In the genomic region with DNA sequence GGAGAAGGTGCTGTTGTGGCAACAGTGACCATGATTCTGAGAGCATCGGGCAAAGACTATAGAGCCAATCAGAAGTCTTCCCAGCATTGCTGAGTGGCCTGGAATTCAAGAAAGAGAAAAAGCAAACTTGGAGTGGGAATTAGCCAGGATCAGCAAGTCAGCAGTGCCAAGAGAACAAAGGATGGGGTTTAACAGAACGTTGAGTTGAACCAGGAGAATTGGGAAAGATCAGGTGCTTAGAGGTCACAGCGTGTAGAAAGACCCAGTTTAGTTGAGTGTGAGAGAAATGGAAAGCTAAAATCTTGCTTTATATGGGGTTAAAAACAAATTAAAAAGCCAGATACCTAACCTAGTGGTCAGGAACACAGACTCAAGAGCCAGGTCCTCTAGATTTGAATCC, we compare ENCODE assay signal across 22 cellular contexts.
DNase-seq lines count a peak whose midpoint lies in the region; ATAC-seq and TF ChIP-seq lines count a peak whose summit lies in the region.
"Had no signal": no experiment of that assay in that cellular context is flagged by ENCODE, and none has a peak within 500 bp of the region (broad histone marks: within the 10 kb centered on the region; RNA-seq: fewer than 3 reads in every experiment).

No MANE protein-coding gene starts in this region.

- H3K4me3 ChIP-seq in IMR-90 (ENCODE audit: insufficient read depth, low read depth, low read length) = no peak overlapping the region
- H3K4me3 ChIP-seq in endodermal cell (ENCODE audit: low read length) = no peak overlapping the region
- no peak overlapping the region for H3K4me3 ChIP-seq in thymus (ENCODE audit: low read length)
- H3K4me3 ChIP-seq: breast epithelium, colonic mucosa, GM12878 had no signal

- DNase-seq in activated naive CD4-positive, alpha-beta T cell treated with anti-CD3 and anti-CD28 coated beads for 36 hours = no peak
- no peak for DNase-seq in activated naive CD4-positive, alpha-beta T cell (lab: John Stamatoyannopoulos, UW)
- DNase-seq in IMR-90 = no peak
- no peak for DNase-seq in endodermal cell
- DNase-seq in HuH-7 (ENCODE audit: low spot score) = no peak
- no peak for DNase-seq in NCI-H1092 treated with DMSO at 0.1 percent for 48 hours (lab: John Stamatoyannopoulos, UW)
- DNase-seq in OCI-M1 (lab: John Stamatoyannopoulos, UW) = no peak
- DNase-seq: CD4-positive, alpha-beta memory T cell; colonic mucosa; DMS53; kidney glomerular epithelial cell; mesenchymal stem cell; NCI-H1694; NCI-H2171 treated with DMSO at 0.1 percent for 48 hours; NCI-H526; right cardiac atrium; stimulated activated CD8-positive, alpha-beta memory T cell treated with anti-CD3 and anti-CD28 coated beads, Interleukin-4, amount 100 ng/mL, for 48 hours; WERI-Rb-1 had no signal

- intact Hi-C loops in activated naive CD4-positive, alpha-beta T cell treated with anti-CD3 and anti-CD28 coated beads for 36 hours (cut with micrococcal nuclease) = loop anchor here (1.0 to 5.0 kb wide), 6 partner anchors 16 to 1434 kb away; a partner anchor contains a TSS
- intact Hi-C loops in IMR-90 (cut with micrococcal nuclease) = no loop called here

- H3K9ac ChIP-seq in IMR-90 (ENCODE audit: low read depth, low read length) = no peak overlapping the region
- H3K9ac ChIP-seq in endodermal cell (ENCODE audit: extremely low read depth, low read length, poor library complexity, severe bottlenecking) = no peak overlapping the region
- H3K9ac ChIP-seq: KMS-11 had no signal

- no peak overlapping the region for H3K4me3 Mint-ChIP-seq in activated naive CD4-positive, alpha-beta T cell treated with anti-CD3 and anti-CD28 coated beads for 36 hours
- no peak overlapping the region for H3K4me3 Mint-ChIP-seq in endodermal cell
- H3K4me3 Mint-ChIP-seq: CD4-positive, alpha-beta memory T cell had no signal

- H3K27ac ChIP-seq in IMR-90 (ENCODE audit: insufficient read depth, low read length) (no peak overlapping the region), endodermal cell (ENCODE audit: low read depth, low read length) (no peak overlapping the region), thymus (ENCODE audit: low read depth) (peak overlapping the region; percentile 70)
- H3K27ac ChIP-seq: breast epithelium, colonic mucosa, KMS-11, WERI-Rb-1 had no signal

- H3K4ac ChIP-seq in IMR-90 (ENCODE audit: low read depth, low read length) = no peak overlapping the region

- TF ChIP-seq CTCF in IMR-90 (conservative IDR thresholded peaks at IDR 0.05; ENCODE audit: low read depth, low read length) (no peak), endodermal cell (conservative IDR thresholded peaks at IDR 0.05) (no peak)

- H2AK9ac ChIP-seq in IMR-90 (replicated peaks; ENCODE audit: low read depth, low read length, poor library complexity) = peak overlapping the region; percentile 60

- in situ Hi-C loops in IMR-90 (cut with MboI; ENCODE audit: low sequenced_read_pairs) = no loop called here

- H3K27ac Mint-ChIP-seq in activated naive CD4-positive, alpha-beta T cell treated with anti-CD3 and anti-CD28 coated beads for 36 hours = peak overlapping the region; percentile 55
- H3K27ac Mint-ChIP-seq in endodermal cell = peak overlapping the region; percentile 1

- H3K9me3 Mint-ChIP-seq in activated naive CD4-positive, alpha-beta T cell treated with anti-CD3 and anti-CD28 coated beads for 36 hours = no peaks in the 10 kb centered on the region
- H3K9me3 Mint-ChIP-seq in endodermal cell = peaks cover under 1% of the 10 kb centered on the region

- peaks cover 23% of the 10 kb centered on the region for H3K9me1 ChIP-seq in IMR-90 (ENCODE audit: insufficient read depth, low read length)

- H4K91ac ChIP-seq in IMR-90 (ENCODE audit: insufficient read depth, low read depth, low read length) = no peak overlapping the region

- H3K36me3 ChIP-seq in IMR-90 (ENCODE audit: control insufficient read depth, insufficient read depth, low read length) = peaks cover 5% of the 10 kb centered on the region; the same call in 1 of the 2 replicates
- peaks cover 56% of the 10 kb centered on the region for H3K36me3 ChIP-seq in endodermal cell (ENCODE audit: control insufficient read depth, insufficient read depth, low read length)
- H3K36me3 ChIP-seq in thymus (ENCODE audit: control insufficient read depth, insufficient read depth) = no peaks in the 10 kb centered on the region
- H3K36me3 ChIP-seq: breast epithelium, colonic mucosa, WERI-Rb-1 had no signal

- no peak overlapping the region for H2BK20ac ChIP-seq in IMR-90 (ENCODE audit: low read depth, low read length)

- no TSS peak for BruUV-seq in IMR-90 (replicated peaks; lab: Mats Ljungman, UMichigan)

- no peak overlapping the region for H2AFZ ChIP-seq in IMR-90 (replicated peaks; ENCODE audit: low read length, poor library complexity)

- dilution Hi-C loops in IMR-90 (cut with HindIII; ENCODE audit: low sequenced_read_pairs, unreplicated experiment) = no loop called here

- H3K18ac ChIP-seq in IMR-90 (ENCODE audit: low read depth, low read length) = no peak overlapping the region

- TF ChIP-seq POLR2A in IMR-90 (IDR thresholded peaks at IDR 0.05; ENCODE audit: low read depth, low read length) = no peak

- no peak overlapping the region for H2BK5ac ChIP-seq in IMR-90 (ENCODE audit: low read depth, low read length, poor library complexity, severe bottlenecking)

- no peak overlapping the region for H2BK120ac ChIP-seq in IMR-90 (ENCODE audit: low read depth, low read length)

- H2BK15ac ChIP-seq in IMR-90 (ENCODE audit: low read depth, low read length) = no peak overlapping the region

- no peak overlapping the region for H4K8ac ChIP-seq in IMR-90 (ENCODE audit: low read depth in 2 of 2, low read length in 2 of 2)

- H3K79me1 ChIP-seq in IMR-90 (ENCODE audit: low read depth in 1 of 2, low read length in 2 of 2) = peaks cover 5 to 47% of the 10 kb centered on the region in 2 experiments

- H3K9me3 ChIP-seq in IMR-90 (ENCODE audit: control insufficient read depth, insufficient read depth, low read length) (no peaks in the 10 kb centered on the region), endodermal cell (ENCODE audit: control insufficient read depth, low read length) (no peaks in the 10 kb centered on the region), thymus (ENCODE audit: control insufficient read depth) (no peaks in the 10 kb centered on the region)
- H3K9me3 ChIP-seq: breast epithelium, colonic mucosa had no signal

- WGBS in IMR-90 (ENCODE audit: extremely low coverage in 2 of 2, insufficient read length in 1 of 2), 2 experiments = no CpG with 5 or more reads among the region's 3 CpGs
- 88 to 89% methylated on average over 3 of the region's 3 CpGs for WGBS in endodermal cell (ENCODE audit: insufficient coverage in 1 of 2, insufficient read length in 1 of 2), 2 experiments
- WGBS in thymus = 91% methylated on average over 3 of the region's 3 CpGs

- peaks cover 37% of the 10 kb centered on the region for H3K4me1 Mint-ChIP-seq in activated naive CD4-positive, alpha-beta T cell treated with anti-CD3 and anti-CD28 coated beads for 36 hours (ENCODE audit: low read depth)
- H3K4me1 Mint-ChIP-seq in endodermal cell = no peaks in the 10 kb centered on the region

- peaks cover 5% of the 10 kb centered on the region for H3K4me1 ChIP-seq in IMR-90 (ENCODE audit: control insufficient read depth, insufficient read depth, low read length)
- H3K4me1 ChIP-seq in endodermal cell (ENCODE audit: control insufficient read depth, insufficient read depth, low read length) = no peaks in the 10 kb centered on the region
- peaks cover 14% of the 10 kb centered on the region for H3K4me1 ChIP-seq in thymus (ENCODE audit: control insufficient read depth, insufficient read depth, low read length)
- H3K4me1 ChIP-seq: breast epithelium, colonic mucosa had no signal

- H4K20me1 ChIP-seq in IMR-90 (ENCODE audit: insufficient read depth, low read length) = peaks cover 15% of the 10 kb centered on the region; the same call in 1 of the 2 replicates

- no peaks in the 10 kb centered on the region for H3K27me3 Mint-ChIP-seq in activated naive CD4-positive, alpha-beta T cell treated with anti-CD3 and anti-CD28 coated beads for 36 hours (ENCODE audit: low read depth)
- H3K27me3 Mint-ChIP-seq in endodermal cell (ENCODE audit: insufficient read depth) = no peaks in the 10 kb centered on the region
- H3K27me3 Mint-ChIP-seq: CD4-positive, alpha-beta memory T cell had no signal

- peak overlapping the region; percentile 4; the same call in 1 of the 2 replicates for H3K23ac ChIP-seq in IMR-90 (ENCODE audit: low read depth, low read length)

- no peak overlapping the region for H3K4me2 ChIP-seq in IMR-90 (ENCODE audit: low read depth, low read length)
- H3K4me2 ChIP-seq: KMS-11 had no signal

- ATAC-seq in IMR-90 (ENCODE audit: low read depth) = no peak
- ATAC-seq: right cardiac atrium had no signal

- H2AK5ac ChIP-seq in IMR-90 (ENCODE audit: low read depth, low read length) = peak overlapping the region; percentile 20; the same call in 1 of the 2 replicates

- H3K56ac ChIP-seq in IMR-90 (ENCODE audit: extremely low read depth, insufficient read depth, low read length) = no peak overlapping the region

- POLR2A ChIA-PET in IMR-90 (lab: Charles Lee; ENCODE audit: unreplicated experiment) = no interaction called here

- no peaks in the 10 kb centered on the region for H3K36me3 Mint-ChIP-seq in activated naive CD4-positive, alpha-beta T cell treated with anti-CD3 and anti-CD28 coated beads for 36 hours (ENCODE audit: low read depth)
- peaks cover 36% of the 10 kb centered on the region for H3K36me3 Mint-ChIP-seq in endodermal cell (ENCODE audit: low read depth)
- H3K36me3 Mint-ChIP-seq: CD4-positive, alpha-beta memory T cell had no signal

- H4K5ac ChIP-seq in IMR-90 (ENCODE audit: low read depth, low read length) = no peak overlapping the region

- CTCF ChIA-PET in activated naive CD4-positive, alpha-beta T cell treated with anti-CD3 and anti-CD28 coated beads for 36 hours (lab: Charles Lee) = no interaction called here
- CTCF ChIA-PET in IMR-90 (lab: Yijun Ruan, JAX) = no interaction called here

- H3K27me3 ChIP-seq in IMR-90 (ENCODE audit: control insufficient read depth, insufficient read depth, low read length) (no peaks in the 10 kb centered on the region), endodermal cell (ENCODE audit: control insufficient read depth, insufficient read depth, low read length, poor library complexity, severe bottlenecking) (no peaks in the 10 kb centered on the region), thymus (ENCODE audit: control insufficient read depth, insufficient read depth) (no peaks in the 10 kb centered on the region)
- H3K27me3 ChIP-seq: breast epithelium, colonic mucosa had no signal

- H3K14ac ChIP-seq in IMR-90 (replicated peaks; ENCODE audit: low read depth, low read length) = no peak overlapping the region; the same call in 1 of the 2 replicates

- TF ChIP-seq RAD21 in IMR-90 (IDR thresholded peaks at IDR 0.05; ENCODE audit: low read length) = no peak

TF ChIP-seq in IMR-90, 13 proteins besides CTCF, POLR2A, EP300 and RAD21 (continues in another document):
- no peak for TF ChIP-seq MAZ (IDR thresholded peaks at IDR 0.05; ENCODE audit: borderline replicate concordance, low read depth, low read length)
